ENCODE assay signal across 8 cellular contexts in genomic region chr9:131277673-131278420, GRCh38. TPM values are rescaled to one million over a fixed set of nuclear protein-coding genes. Genes with fewer than 3 reads are reported as not detected.
DNase-seq lines count a peak whose midpoint lies in the region; ATAC-seq and TF ChIP-seq lines count a peak whose summit lies in the region.

No MANE protein-coding gene starts in this region.

- H3K9me3 Mint-ChIP-seq in activated CD4-positive, alpha-beta T cell treated with anti-CD3 and anti-CD28 coated beads, Interleukin-2, amount 10 ng/mL, durations not matched to agents 24 days and 14 days, result no peaks in the 10 kb centered on the region

- H3K27ac Mint-ChIP-seq in activated CD4-positive, alpha-beta T cell treated with anti-CD3 and anti-CD28 coated beads, Interleukin-2, amount 10 ng/mL, durations not matched to agents 24 days and 14 days, result peak overlapping the region; percentile 95

- ATAC-seq in HG02678 (IDR thresholded peaks at IDR 0.05; ENCODE audit: unreplicated experiment), result peak; percentile 44
- no peak for ATAC-seq in HG02623 (IDR thresholded peaks at IDR 0.05; ENCODE audit: unreplicated experiment)

- peaks cover 33% of the 10 kb centered on the region for H3K36me3 Mint-ChIP-seq in activated CD4-positive, alpha-beta T cell treated with anti-CD3 and anti-CD28 coated beads, Interleukin-2, amount 10 ng/mL, durations not matched to agents 24 days and 14 days (ENCODE audit: low read depth)

- H3K4me3 Mint-ChIP-seq in activated CD4-positive, alpha-beta T cell treated with anti-CD3 and anti-CD28 coated beads, Interleukin-2, amount 10 ng/mL, durations not matched to agents 24 days and 14 days, result peak overlapping the region; percentile 91

- peaks cover 14% of the 10 kb centered on the region for H3K27me3 Mint-ChIP-seq in activated CD4-positive, alpha-beta T cell treated with anti-CD3 and anti-CD28 coated beads, Interleukin-2, amount 10 ng/mL, durations not matched to agents 24 days and 14 days

- H3K27ac ChIP-seq in coronary artery, result peak overlapping the region; percentile 3 to 78

- intact Hi-C loops in activated CD4-positive, alpha-beta T cell treated with anti-CD3 and anti-CD28 coated beads, Interleukin-2, amount 10 ng/mL, durations not matched to agents 24 days and 14 days (cut with micrococcal nuclease), result loop anchor here (2.0 to 10.0 kb wide), 7 partner anchors 21 to 1391 kb away; partner anchors contain the start of genes NUP214 and SETX

- H3K4me3 ChIP-seq in coronary artery, result peak overlapping the region; percentile 86

- peak; percentile 85 for DNase-seq in COLO829 (ENCODE audit: low spot score)
- peak; percentile 92 to 93 for DNase-seq in NCI-H524 (lab: John Stamatoyannopoulos, UW)
- DNase-seq in activated CD4-positive, alpha-beta T cell treated with anti-CD3 and anti-CD28 coated beads, Interleukin-2, amount 10 ng/mL, durations not matched to agents 24 days and 14 days, result peak; percentile 90
- DNase-seq in coronary artery (ENCODE audit: low spot score), result peak; percentile 88
- DNase-seq in kidney tubule cell (ENCODE audit: low spot score), result peak; percentile 70
- DNase-seq in stimulated activated CD4-positive, alpha-beta T cell treated with anti-CD3 and anti-CD28 coated beads, Interleukin-1b, Interleukin-23, amount 100 ng/mL, for 48 hours, result peak; percentile 78

- peaks cover 25% of the 10 kb centered on the region for H3K4me1 Mint-ChIP-seq in activated CD4-positive, alpha-beta T cell treated with anti-CD3 and anti-CD28 coated beads, Interleukin-2, amount 10 ng/mL, durations not matched to agents 24 days and 14 days

- no peak for TF ChIP-seq CTCF in coronary artery (IDR thresholded peaks at IDR 0.05)

RNA-seq across cellular contexts. Expression of gene FAM78A, which starts 1.5 kb away (rescaled TPM):
- 51.6 and 55.1 TPM in 2 replicates for total RNA-seq in activated CD4-positive, alpha-beta T cell treated with anti-CD3 and anti-CD28 coated beads, Interleukin-2, amount 10 ng/mL, durations not matched to agents 24 days and 14 days

RNA-seq across cellular contexts. Expression of gene PLPP7, which starts 11.7 kb away (rescaled TPM):
- not detected in 2 replicates for total RNA-seq in activated CD4-positive, alpha-beta T cell treated with anti-CD3 and anti-CD28 coated beads, Interleukin-2, amount 10 ng/mL, durations not matched to agents 24 days and 14 days
